In the genomic region with DNA sequence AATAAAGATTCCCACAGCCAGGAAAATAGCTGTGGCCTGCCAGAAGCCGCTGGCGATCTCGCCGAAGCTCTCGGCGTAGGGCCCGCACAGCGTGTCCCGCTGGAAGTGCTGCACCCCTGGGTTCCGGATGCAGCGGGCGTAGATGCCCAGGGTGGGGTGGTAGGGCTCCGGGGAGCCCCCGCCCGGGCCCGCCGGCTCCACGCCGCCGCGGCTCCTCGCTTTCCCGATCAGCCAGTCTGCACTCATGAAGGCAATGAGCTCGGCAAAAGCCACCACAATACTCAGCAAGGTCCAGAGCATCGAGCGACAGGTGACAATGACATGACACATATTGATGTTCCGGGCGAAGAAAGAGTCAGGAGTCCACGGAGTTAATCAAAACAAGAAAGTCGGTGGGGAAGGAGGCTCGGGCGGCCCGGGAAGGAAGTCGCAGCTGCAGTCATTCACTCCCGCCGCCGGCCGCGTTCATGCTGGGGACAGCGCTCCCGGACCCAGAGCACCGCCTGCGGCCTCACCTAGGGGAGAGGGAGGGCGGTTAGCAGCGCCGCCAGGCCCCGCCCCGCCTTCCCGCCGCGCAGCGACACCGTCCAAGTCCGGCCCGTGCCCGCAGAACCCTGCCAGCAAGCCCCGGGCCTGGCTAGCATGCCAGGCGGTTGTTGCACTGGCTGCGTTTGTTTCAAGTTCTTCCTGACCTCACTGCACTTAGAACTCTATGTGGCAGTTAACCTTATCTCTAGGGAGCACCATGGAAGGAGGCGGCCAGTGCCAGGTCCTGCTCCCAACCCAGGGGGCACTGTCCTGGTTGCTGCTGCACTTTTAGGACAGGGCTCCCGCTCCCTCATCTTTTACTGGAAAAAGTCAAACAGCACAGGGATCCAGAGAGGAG, we compare ENCODE assay signal across 8 cellular contexts.
DNase-seq lines count a peak whose midpoint lies in the region; ATAC-seq and TF ChIP-seq lines count a peak whose summit lies in the region.

No MANE protein-coding gene starts in this region.

- H3K27ac ChIP-seq in CD4-positive, alpha-beta memory T cell (ENCODE audit: low read depth, low read length) = no peak overlapping the region
- H3K27ac ChIP-seq in effector memory CD4-positive, alpha-beta T cell (ENCODE audit: insufficient read depth, low read length, poor library complexity, severe bottlenecking) = no peak overlapping the region
- peak overlapping the region; percentile 81 for H3K27ac ChIP-seq in stomach smooth muscle (ENCODE audit: low read length)

- peaks cover 40 to 59% of the 10 kb centered on the region in 2 donors for H3K27me3 Mint-ChIP-seq in CD4-positive, alpha-beta memory T cell
- no peaks in the 10 kb centered on the region for H3K27me3 Mint-ChIP-seq in mesothelial cell of epicardium (ENCODE audit: low read depth)

- peak overlapping the region; percentile 57 to 62 for H3K9ac ChIP-seq in stomach smooth muscle (ENCODE audit: low read length in 2 of 2)

- CTCF ChIA-PET in CD4-positive, alpha-beta memory T cell (lab: Charles Lee; ENCODE audit: partially characterized antibody) = interaction anchor here (0.7 kb wide), 1 partner anchor 106 kb away, joined by 3 read pairs; no protein-coding TSS in a partner anchor

- intact Hi-C loops in CD4-positive, alpha-beta memory T cell (cut with micrococcal nuclease) = no loop called here

- peak; percentile 86 for ATAC-seq in GM19452 (IDR thresholded peaks at IDR 0.05; ENCODE audit: unreplicated experiment)

- peaks cover 9% of the 10 kb centered on the region for H3K4me1 ChIP-seq in CD4-positive, alpha-beta memory T cell (ENCODE audit: insufficient read depth, low read length)
- H3K4me1 ChIP-seq in effector memory CD4-positive, alpha-beta T cell (ENCODE audit: control insufficient read depth, insufficient read depth, low read length, poor library complexity, severe bottlenecking) = no peaks in the 10 kb centered on the region
- H3K4me1 ChIP-seq in stomach smooth muscle (ENCODE audit: control insufficient read depth, insufficient read depth, low read length) = peaks cover 61% of the 10 kb centered on the region

- H3K4me3 ChIP-seq in CD4-positive, alpha-beta memory T cell (ENCODE audit: low read length in 2 of 2) = peak overlapping the region; percentile 17 to 62
- H3K4me3 ChIP-seq in effector memory CD4-positive, alpha-beta T cell (ENCODE audit: insufficient read depth, low read depth, low read length, poor library complexity, severe bottlenecking) = peak overlapping the region; percentile 65
- H3K4me3 ChIP-seq in stomach smooth muscle (ENCODE audit: low read length in 2 of 2) = peak overlapping the region; percentile 42 to 72

- no peaks in the 10 kb centered on the region for H3K36me3 Mint-ChIP-seq in CD4-positive, alpha-beta memory T cell
- H3K36me3 Mint-ChIP-seq in mesothelial cell of epicardium = peaks cover 11% of the 10 kb centered on the region

- H3K27ac Mint-ChIP-seq in CD4-positive, alpha-beta memory T cell = peak overlapping the region in 2 of 7 donors; percentile 25 to 76
- no peak overlapping the region for H3K27ac Mint-ChIP-seq in mesothelial cell of epicardium

- DNase-seq in CD4-positive, alpha-beta memory T cell = peak in 4 of 5 donors; percentile 9 to 18 (median 17)
- peak; percentile 57 for DNase-seq in HT-29 (ENCODE audit: low spot score)
- DNase-seq in activated CD4-positive, alpha-beta T cell treated with anti-CD3 and anti-CD28 coated beads, Interleukin-2, amount 50 U/mL, for 1 hour = peak; percentile 4
- DNase-seq in effector memory CD4-positive, alpha-beta T cell = no peak
- DNase-seq in mesothelial cell of epicardium (ENCODE audit: low spot score in 2 of 2, unreplicated experiment in 2 of 2) = peak in 1 of 2 experiments; percentile 55
- DNase-seq in NK-92 treated with Interleukin-12 subunit alpha and Interleukin-12 subunit beta, amount 100 ng/mL, for 24 hours (lab: John Stamatoyannopoulos, UW) = no peak

- peaks cover 7% of the 10 kb centered on the region for H3K27me3 ChIP-seq in CD4-positive, alpha-beta memory T cell (ENCODE audit: insufficient read depth, low read length)
- peaks cover 4% of the 10 kb centered on the region for H3K27me3 ChIP-seq in effector memory CD4-positive, alpha-beta T cell (replicated peaks; ENCODE audit: control insufficient read depth, insufficient read depth, low read length, poor library complexity, severe bottlenecking)
- H3K27me3 ChIP-seq in stomach smooth muscle (ENCODE audit: control insufficient read depth in 1 of 2, insufficient read depth in 2 of 2, low read length in 2 of 2) = no peaks in the 10 kb centered on the region

- POLR2A ChIA-PET in CD4-positive, alpha-beta memory T cell (lab: Charles Lee; ENCODE audit: partially characterized antibody) = no interaction called here

- no peaks in the 10 kb centered on the region for H3K36me3 ChIP-seq in CD4-positive, alpha-beta memory T cell (ENCODE audit: insufficient read depth, low read length)
- H3K36me3 ChIP-seq in effector memory CD4-positive, alpha-beta T cell (ENCODE audit: control insufficient read depth, insufficient read depth, low read length) = no peaks in the 10 kb centered on the region
- H3K36me3 ChIP-seq in stomach smooth muscle (ENCODE audit: control insufficient read depth in 2 of 2, insufficient read depth in 2 of 2, low read length in 2 of 2) = no peaks in the 10 kb centered on the region

- TF ChIP-seq CTCF in mesothelial cell of epicardium (IDR thresholded peaks at IDR 0.05; ENCODE audit: unreplicated experiment) = no peak

- peak overlapping the region; percentile 71 to 88 (median 84) for H3K4me3 Mint-ChIP-seq in CD4-positive, alpha-beta memory T cell
- peak overlapping the region; percentile 57 for H3K4me3 Mint-ChIP-seq in mesothelial cell of epicardium

- no peaks in the 10 kb centered on the region for H3K9me3 Mint-ChIP-seq in CD4-positive, alpha-beta memory T cell
- H3K9me3 Mint-ChIP-seq in mesothelial cell of epicardium = no peaks in the 10 kb centered on the region

- H3K4me1 Mint-ChIP-seq in CD4-positive, alpha-beta memory T cell = peaks cover 9 to 20% (median 10%) of the 10 kb centered on the region in 4 donors
- peaks cover 60% of the 10 kb centered on the region for H3K4me1 Mint-ChIP-seq in mesothelial cell of epicardium

- no peaks in the 10 kb centered on the region for H3K9me3 ChIP-seq in CD4-positive, alpha-beta memory T cell (ENCODE audit: control insufficient read depth in 1 of 2, low read length in 2 of 2)
- no peaks in the 10 kb centered on the region for H3K9me3 ChIP-seq in effector memory CD4-positive, alpha-beta T cell (ENCODE audit: control insufficient read depth, low read length)
- H3K9me3 ChIP-seq in stomach smooth muscle (ENCODE audit: control insufficient read depth in 2 of 2, low read length in 2 of 2) = no peaks in the 10 kb centered on the region

Comparison
In these comparisons a context has a peak if more than half of its experiments do, and no peak if none do; other contexts are left out.
1. DNase-seq: peak in CD4-positive, alpha-beta memory T cell (4 of 5), HT-29 (single experiment) and activated CD4-positive, alpha-beta T cell treated with anti-CD3 and anti-CD28 coated beads, Interleukin-2, amount 50 U/mL, for 1 hour (single experiment); none in effector memory CD4-positive, alpha-beta T cell (0 of 3) and NK-92 treated with Interleukin-12 subunit alpha and Interleukin-12 subunit beta, amount 100 ng/mL, for 24 hours (single experiment).
2. Peak in every context shown above with its lines, with median percentiles within 50 percentile points of each other: H3K4me3 ChIP-seq.